Comparison of ENCODE assay signal across 1 cellular context in genomic region chr6:106787327-106788196, GRCh38.
TF ChIP-seq lines count a peak whose summit lies in the region.

No MANE protein-coding gene starts in this region.

TF ChIP-seq in HepG2, 621 proteins besides CTCF, POLR2A, EP300 and RAD21 (continued from another document and continues in another):
- TF ChIP-seq FLYWCH1 (CRISPR knock-in tag; IDR thresholded peaks at IDR 0.05) (no peak), HHEX (CRISPR knock-in tag; IDR thresholded peaks at IDR 0.05) (no peak), ETV5 (CRISPR knock-in tag; IDR thresholded peaks at IDR 0.05; ENCODE audit: borderline replicate concordance) (no peak), HBP1 (CRISPR knock-in tag; IDR thresholded peaks at IDR 0.05; ENCODE audit: low read depth) (no peak), FOXM1 (CRISPR knock-in tag; IDR thresholded peaks at IDR 0.05) (no peak), ZSCAN21 (CRISPR knock-in tag; IDR thresholded peaks at IDR 0.05; ENCODE audit: borderline replicate concordance) (no peak), GFI1 (CRISPR knock-in tag; IDR thresholded peaks at IDR 0.05; ENCODE audit: borderline replicate concordance) (no peak), ERF (CRISPR knock-in tag; IDR thresholded peaks at IDR 0.05) (peak; percentile 51), ZNF510 (CRISPR knock-in tag; IDR thresholded peaks at IDR 0.05; ENCODE audit: low read depth) (no peak), ZNF562 (CRISPR knock-in tag; IDR thresholded peaks at IDR 0.05; ENCODE audit: borderline replicate concordance) (no peak), ZNF34 (CRISPR knock-in tag; IDR thresholded peaks at IDR 0.05; ENCODE audit: borderline replicate concordance) (no peak), ZFP91 (CRISPR knock-in tag; IDR thresholded peaks at IDR 0.05; ENCODE audit: borderline replicate concordance) (no peak), ZNF253 (CRISPR knock-in tag; IDR thresholded peaks at IDR 0.05; ENCODE audit: borderline replicate concordance) (no peak), NFRKB (IDR thresholded peaks at IDR 0.05) (no peak), KDM5B (CRISPR knock-in tag; IDR thresholded peaks at IDR 0.05; ENCODE audit: borderline replicate concordance) (no peak), ZNF773 (CRISPR knock-in tag; IDR thresholded peaks at IDR 0.05; ENCODE audit: borderline replicate concordance) (no peak), PCBP1 (IDR thresholded peaks at IDR 0.05; ENCODE audit: borderline replicate concordance, low read depth, low read length) (no peak), ZNF101 (CRISPR knock-in tag; IDR thresholded peaks at IDR 0.05; ENCODE audit: borderline replicate concordance, low read depth) (no peak), CENPX (CRISPR knock-in tag; IDR thresholded peaks at IDR 0.05) (no peak), MAFG (CRISPR knock-in tag; IDR thresholded peaks at IDR 0.05) (no peak), NFIC (IDR thresholded peaks at IDR 0.05; ENCODE audit: low read length) (no peak), HMG20A (CRISPR knock-in tag; IDR thresholded peaks at IDR 0.05; ENCODE audit: borderline replicate concordance) (no peak), MIXL1 (CRISPR knock-in tag; IDR thresholded peaks at IDR 0.05) (peak; percentile 54; the same call in 1 of the 2 replicates), JARID2 (CRISPR knock-in tag; IDR thresholded peaks at IDR 0.05; ENCODE audit: insufficient replicate concordance) (no peak), ZFX (CRISPR knock-in tag; IDR thresholded peaks at IDR 0.05; ENCODE audit: low read depth) (no peak), CAMTA2 (CRISPR knock-in tag; IDR thresholded peaks at IDR 0.05; ENCODE audit: borderline replicate concordance) (no peak), SNRNP70 (IDR thresholded peaks at IDR 0.05; ENCODE audit: low read depth, low read length) (no peak), HES4 (CRISPR knock-in tag; IDR thresholded peaks at IDR 0.05; ENCODE audit: borderline replicate concordance) (no peak), NCOA2 (CRISPR knock-in tag; IDR thresholded peaks at IDR 0.05) (peak; percentile 17; the same call in 1 of the 2 replicates), ARNTL (CRISPR knock-in tag; IDR thresholded peaks at IDR 0.05) (no peak)
- TF ChIP-seq, protein P1, sequence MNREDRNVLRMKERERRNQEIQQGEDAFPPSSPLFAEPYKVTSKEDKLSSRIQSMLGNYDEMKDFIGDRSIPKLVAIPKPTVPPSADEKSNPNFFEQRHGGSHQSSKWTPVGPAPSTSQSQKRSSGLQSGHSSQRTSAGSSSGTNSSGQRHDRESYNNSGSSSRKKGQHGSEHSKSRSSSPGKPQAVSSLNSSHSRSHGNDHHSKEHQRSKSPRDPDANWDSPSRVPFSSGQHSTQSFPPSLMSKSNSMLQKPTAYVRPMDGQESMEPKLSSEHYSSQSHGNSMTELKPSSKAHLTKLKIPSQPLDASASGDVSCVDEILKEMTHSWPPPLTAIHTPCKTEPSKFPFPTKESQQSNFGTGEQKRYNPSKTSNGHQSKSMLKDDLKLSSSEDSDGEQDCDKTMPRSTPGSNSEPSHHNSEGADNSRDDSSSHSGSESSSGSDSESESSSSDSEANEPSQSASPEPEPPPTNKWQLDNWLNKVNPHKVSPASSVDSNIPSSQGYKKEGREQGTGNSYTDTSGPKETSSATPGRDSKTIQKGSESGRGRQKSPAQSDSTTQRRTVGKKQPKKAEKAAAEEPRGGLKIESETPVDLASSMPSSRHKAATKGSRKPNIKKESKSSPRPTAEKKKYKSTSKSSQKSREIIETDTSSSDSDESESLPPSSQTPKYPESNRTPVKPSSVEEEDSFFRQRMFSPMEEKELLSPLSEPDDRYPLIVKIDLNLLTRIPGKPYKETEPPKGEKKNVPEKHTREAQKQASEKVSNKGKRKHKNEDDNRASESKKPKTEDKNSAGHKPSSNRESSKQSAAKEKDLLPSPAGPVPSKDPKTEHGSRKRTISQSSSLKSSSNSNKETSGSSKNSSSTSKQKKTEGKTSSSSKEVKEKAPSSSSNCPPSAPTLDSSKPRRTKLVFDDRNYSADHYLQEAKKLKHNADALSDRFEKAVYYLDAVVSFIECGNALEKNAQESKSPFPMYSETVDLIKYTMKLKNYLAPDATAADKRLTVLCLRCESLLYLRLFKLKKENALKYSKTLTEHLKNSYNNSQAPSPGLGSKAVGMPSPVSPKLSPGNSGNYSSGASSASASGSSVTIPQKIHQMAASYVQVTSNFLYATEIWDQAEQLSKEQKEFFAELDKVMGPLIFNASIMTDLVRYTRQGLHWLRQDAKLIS (CRISPR knock-in tag; IDR thresholded peaks at IDR 0.05): no peak
- TF ChIP-seq, protein P2, sequence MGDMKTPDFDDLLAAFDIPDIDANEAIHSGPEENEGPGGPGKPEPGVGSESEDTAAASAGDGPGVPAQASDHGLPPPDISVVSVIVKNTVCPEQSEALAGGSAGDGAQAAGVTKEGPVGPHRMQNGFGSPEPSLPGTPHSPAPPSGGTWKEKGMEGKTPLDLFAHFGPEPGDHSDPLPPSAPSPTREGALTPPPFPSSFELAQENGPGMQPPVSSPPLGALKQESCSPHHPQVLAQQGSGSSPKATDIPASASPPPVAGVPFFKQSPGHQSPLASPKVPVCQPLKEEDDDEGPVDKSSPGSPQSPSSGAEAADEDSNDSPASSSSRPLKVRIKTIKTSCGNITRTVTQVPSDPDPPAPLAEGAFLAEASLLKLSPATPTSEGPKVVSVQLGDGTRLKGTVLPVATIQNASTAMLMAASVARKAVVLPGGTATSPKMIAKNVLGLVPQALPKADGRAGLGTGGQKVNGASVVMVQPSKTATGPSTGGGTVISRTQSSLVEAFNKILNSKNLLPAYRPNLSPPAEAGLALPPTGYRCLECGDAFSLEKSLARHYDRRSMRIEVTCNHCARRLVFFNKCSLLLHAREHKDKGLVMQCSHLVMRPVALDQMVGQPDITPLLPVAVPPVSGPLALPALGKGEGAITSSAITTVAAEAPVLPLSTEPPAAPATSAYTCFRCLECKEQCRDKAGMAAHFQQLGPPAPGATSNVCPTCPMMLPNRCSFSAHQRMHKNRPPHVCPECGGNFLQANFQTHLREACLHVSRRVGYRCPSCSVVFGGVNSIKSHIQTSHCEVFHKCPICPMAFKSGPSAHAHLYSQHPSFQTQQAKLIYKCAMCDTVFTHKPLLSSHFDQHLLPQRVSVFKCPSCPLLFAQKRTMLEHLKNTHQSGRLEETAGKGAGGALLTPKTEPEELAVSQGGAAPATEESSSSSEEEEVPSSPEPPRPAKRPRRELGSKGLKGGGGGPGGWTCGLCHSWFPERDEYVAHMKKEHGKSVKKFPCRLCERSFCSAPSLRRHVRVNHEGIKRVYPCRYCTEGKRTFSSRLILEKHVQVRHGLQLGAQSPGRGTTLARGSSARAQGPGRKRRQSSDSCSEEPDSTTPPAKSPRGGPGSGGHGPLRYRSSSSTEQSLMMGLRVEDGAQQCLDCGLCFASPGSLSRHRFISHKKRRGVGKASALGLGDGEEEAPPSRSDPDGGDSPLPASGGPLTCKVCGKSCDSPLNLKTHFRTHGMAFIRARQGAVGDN (CRISPR knock-in tag; IDR thresholded peaks at IDR 0.05): peak; percentile 70
- TF ChIP-seq, protein P3, sequence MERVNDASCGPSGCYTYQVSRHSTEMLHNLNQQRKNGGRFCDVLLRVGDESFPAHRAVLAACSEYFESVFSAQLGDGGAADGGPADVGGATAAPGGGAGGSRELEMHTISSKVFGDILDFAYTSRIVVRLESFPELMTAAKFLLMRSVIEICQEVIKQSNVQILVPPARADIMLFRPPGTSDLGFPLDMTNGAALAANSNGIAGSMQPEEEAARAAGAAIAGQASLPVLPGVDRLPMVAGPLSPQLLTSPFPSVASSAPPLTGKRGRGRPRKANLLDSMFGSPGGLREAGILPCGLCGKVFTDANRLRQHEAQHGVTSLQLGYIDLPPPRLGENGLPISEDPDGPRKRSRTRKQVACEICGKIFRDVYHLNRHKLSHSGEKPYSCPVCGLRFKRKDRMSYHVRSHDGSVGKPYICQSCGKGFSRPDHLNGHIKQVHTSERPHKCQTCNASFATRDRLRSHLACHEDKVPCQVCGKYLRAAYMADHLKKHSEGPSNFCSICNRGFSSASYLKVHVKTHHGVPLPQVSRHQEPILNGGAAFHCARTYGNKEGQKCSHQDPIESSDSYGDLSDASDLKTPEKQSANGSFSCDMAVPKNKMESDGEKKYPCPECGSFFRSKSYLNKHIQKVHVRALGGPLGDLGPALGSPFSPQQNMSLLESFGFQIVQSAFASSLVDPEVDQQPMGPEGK (CRISPR knock-in tag; IDR thresholded peaks at IDR 0.05): peak; percentile 28; the same call in 1 of the 2 replicates
- TF ChIP-seq, protein P4, sequence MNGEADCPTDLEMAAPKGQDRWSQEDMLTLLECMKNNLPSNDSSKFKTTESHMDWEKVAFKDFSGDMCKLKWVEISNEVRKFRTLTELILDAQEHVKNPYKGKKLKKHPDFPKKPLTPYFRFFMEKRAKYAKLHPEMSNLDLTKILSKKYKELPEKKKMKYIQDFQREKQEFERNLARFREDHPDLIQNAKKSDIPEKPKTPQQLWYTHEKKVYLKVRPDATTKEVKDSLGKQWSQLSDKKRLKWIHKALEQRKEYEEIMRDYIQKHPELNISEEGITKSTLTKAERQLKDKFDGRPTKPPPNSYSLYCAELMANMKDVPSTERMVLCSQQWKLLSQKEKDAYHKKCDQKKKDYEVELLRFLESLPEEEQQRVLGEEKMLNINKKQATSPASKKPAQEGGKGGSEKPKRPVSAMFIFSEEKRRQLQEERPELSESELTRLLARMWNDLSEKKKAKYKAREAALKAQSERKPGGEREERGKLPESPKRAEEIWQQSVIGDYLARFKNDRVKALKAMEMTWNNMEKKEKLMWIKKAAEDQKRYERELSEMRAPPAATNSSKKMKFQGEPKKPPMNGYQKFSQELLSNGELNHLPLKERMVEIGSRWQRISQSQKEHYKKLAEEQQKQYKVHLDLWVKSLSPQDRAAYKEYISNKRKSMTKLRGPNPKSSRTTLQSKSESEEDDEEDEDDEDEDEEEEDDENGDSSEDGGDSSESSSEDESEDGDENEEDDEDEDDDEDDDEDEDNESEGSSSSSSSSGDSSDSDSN (CRISPR knock-in tag; IDR thresholded peaks at IDR 0.05): no peak
- TF ChIP-seq, protein P5, sequence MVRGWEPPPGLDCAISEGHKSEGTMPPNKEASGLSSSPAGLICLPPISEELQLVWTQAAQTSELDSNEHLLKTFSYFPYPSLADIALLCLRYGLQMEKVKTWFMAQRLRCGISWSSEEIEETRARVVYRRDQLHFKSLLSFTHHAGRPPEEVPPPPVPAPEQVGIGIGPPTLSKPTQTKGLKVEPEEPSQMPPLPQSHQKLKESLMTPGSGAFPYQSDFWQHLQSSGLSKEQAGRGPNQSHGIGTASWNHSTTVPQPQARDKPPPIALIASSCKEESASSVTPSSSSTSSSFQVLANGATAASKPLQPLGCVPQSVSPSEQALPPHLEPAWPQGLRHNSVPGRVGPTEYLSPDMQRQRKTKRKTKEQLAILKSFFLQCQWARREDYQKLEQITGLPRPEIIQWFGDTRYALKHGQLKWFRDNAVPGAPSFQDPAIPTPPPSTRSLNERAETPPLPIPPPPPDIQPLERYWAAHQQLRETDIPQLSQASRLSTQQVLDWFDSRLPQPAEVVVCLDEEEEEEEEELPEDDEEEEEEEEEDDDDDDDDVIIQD (CRISPR knock-in tag; IDR thresholded peaks at IDR 0.05; ENCODE audit: low read depth): 0 out of 2 replicates have a peak, but pooled peaks have one; percentile 42
- TF ChIP-seq, protein P6, sequence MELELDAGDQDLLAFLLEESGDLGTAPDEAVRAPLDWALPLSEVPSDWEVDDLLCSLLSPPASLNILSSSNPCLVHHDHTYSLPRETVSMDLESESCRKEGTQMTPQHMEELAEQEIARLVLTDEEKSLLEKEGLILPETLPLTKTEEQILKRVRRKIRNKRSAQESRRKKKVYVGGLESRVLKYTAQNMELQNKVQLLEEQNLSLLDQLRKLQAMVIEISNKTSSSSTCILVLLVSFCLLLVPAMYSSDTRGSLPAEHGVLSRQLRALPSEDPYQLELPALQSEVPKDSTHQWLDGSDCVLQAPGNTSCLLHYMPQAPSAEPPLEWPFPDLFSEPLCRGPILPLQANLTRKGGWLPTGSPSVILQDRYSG (CRISPR knock-in tag; IDR thresholded peaks at IDR 0.05): no peak
- TF ChIP-seq, protein P7, sequence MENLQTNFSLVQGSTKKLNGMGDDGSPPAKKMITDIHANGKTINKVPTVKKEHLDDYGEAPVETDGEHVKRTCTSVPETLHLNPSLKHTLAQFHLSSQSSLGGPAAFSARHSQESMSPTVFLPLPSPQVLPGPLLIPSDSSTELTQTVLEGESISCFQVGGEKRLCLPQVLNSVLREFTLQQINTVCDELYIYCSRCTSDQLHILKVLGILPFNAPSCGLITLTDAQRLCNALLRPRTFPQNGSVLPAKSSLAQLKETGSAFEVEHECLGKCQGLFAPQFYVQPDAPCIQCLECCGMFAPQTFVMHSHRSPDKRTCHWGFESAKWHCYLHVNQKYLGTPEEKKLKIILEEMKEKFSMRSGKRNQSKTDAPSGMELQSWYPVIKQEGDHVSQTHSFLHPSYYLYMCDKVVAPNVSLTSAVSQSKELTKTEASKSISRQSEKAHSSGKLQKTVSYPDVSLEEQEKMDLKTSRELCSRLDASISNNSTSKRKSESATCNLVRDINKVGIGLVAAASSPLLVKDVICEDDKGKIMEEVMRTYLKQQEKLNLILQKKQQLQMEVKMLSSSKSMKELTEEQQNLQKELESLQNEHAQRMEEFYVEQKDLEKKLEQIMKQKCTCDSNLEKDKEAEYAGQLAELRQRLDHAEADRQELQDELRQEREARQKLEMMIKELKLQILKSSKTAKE (CRISPR knock-in tag; IDR thresholded peaks at IDR 0.05; ENCODE audit: borderline replicate concordance): no peak
- TF ChIP-seq, protein P8, sequence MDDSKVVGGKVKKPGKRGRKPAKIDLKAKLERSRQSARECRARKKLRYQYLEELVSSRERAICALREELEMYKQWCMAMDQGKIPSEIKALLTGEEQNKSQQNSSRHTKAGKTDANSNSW (CRISPR knock-in tag; IDR thresholded peaks at IDR 0.05; ENCODE audit: borderline replicate concordance): no peak
